In the genomic region with DNA sequence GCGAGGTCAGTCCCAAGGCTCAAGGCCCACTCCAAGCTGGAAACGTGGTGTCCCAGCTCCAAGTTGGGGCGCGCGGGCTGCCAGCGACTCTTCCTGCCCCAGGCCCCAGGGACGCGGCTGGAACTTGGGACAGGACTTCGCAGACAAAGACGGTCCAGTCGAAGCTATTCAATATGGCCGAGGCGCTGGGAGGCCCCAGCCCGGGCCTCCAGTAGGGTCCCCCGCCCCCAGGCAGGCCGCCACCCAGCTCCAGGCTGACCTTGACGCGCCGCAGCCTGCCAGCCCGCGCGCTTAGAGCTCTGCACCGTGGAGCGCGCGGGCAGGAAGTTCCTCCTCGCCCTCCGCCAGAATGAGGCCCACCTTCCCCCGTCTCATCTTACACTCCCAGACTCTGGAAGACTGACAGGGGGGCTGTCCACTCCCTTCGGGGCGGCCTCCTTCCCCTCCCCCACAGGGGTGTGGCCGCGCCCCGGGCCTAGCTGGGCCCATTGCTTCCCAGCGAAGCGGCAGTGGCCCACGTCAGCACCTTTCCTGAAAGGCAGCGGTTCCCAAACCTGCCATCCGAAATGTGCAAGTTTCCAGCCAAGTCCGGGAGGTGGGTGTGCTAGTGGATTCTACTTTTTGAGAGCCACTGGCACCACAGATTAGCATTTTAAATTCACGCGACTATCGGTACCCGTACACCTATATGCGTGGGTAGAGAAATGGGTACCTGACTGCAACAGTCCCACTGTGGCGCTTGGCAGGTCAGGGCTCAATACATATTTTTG, we compare ENCODE assay signal across 8 cellular contexts. TPM values are rescaled to one million over a fixed set of nuclear protein-coding genes. Genes with fewer than 3 reads are reported as not detected.
A peak's percentile ranks its signal among the peaks of the same experiment; 100 is the strongest.
DNase-seq lines count a peak whose midpoint lies in the region; ATAC-seq and TF ChIP-seq lines count a peak whose summit lies in the region.
"Had no signal": no experiment of that assay in that cellular context is flagged by ENCODE, and none has a peak within 500 bp of the region (broad histone marks: within the 10 kb centered on the region; RNA-seq: fewer than 3 reads in every experiment).

A gene with protein sequence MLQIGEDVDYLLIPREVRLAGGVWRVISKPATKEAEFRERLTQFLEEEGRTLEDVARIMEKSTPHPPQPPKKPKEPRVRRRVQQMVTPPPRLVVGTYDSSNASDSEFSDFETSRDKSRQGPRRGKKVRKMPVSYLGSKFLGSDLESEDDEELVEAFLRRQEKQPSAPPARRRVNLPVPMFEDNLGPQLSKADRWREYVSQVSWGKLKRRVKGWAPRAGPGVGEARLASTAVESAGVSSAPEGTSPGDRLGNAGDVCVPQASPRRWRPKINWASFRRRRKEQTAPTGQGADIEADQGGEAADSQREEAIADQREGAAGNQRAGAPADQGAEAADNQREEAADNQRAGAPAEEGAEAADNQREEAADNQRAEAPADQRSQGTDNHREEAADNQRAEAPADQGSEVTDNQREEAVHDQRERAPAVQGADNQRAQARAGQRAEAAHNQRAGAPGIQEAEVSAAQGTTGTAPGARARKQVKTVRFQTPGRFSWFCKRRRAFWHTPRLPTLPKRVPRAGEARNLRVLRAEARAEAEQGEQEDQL (minus strand): TSS at position 303 of the 770 bp plus-strand sequence. CDS start 754 bp downstream, outside the sequence.

- peaks cover 10% of the 10 kb centered on the region for H3K4me1 Mint-ChIP-seq in activated naive CD8-positive, alpha-beta T cell treated with anti-CD3 and anti-CD28 coated beads, Interleukin-2, amount 50 U/mL, for 24 hours

- no peaks in the 10 kb centered on the region for H3K36me3 ChIP-seq in endocrine pancreas (ENCODE audit: control insufficient read depth, insufficient read depth, low read length)
- H3K36me3 ChIP-seq in lung (ENCODE audit: control insufficient read depth in 2 of 2, insufficient read depth in 2 of 2, low read length in 2 of 2): no peaks in the 10 kb centered on the region
- no peaks in the 10 kb centered on the region for H3K36me3 ChIP-seq in urinary bladder (ENCODE audit: insufficient read depth)

- DNase-seq in NCI-H2171 (lab: John Stamatoyannopoulos, UW) (peak; percentile 91), lung (ENCODE audit: low spot score) (peak; percentile 77)
- DNase-seq in stimulated activated CD4-positive, alpha-beta T cell treated with anti-CD3 and anti-CD28 coated beads, Interleukin-4, amount 100 ng/mL, for 4 hours: no peak
- no peak for DNase-seq in activated naive CD8-positive, alpha-beta T cell treated with anti-CD3 and anti-CD28 coated beads, Interleukin-2, amount 50 U/mL, for 24 hours

- H3K9me3 ChIP-seq in endocrine pancreas (ENCODE audit: control insufficient read depth, low read length) (no peaks in the 10 kb centered on the region), lung (ENCODE audit: control insufficient read depth in 2 of 2, insufficient read depth in 1 of 2, low read length in 1 of 2) (no peaks in the 10 kb centered on the region)

- no peak for TF ChIP-seq CTCF in lung (IDR thresholded peaks at IDR 0.05; ENCODE audit: control extremely low read depth, extremely low read depth)

- H3K27me3 ChIP-seq in endocrine pancreas (ENCODE audit: control insufficient read depth, insufficient read depth, low read length) (no peaks in the 10 kb centered on the region), lung (ENCODE audit: control insufficient read depth, insufficient read depth) (no peaks in the 10 kb centered on the region)

- H3K36me3 Mint-ChIP-seq in activated naive CD8-positive, alpha-beta T cell treated with anti-CD3 and anti-CD28 coated beads, Interleukin-2, amount 50 U/mL, for 24 hours (ENCODE audit: low read depth): no peaks in the 10 kb centered on the region

- H3K9me3 Mint-ChIP-seq in activated naive CD8-positive, alpha-beta T cell treated with anti-CD3 and anti-CD28 coated beads, Interleukin-2, amount 50 U/mL, for 24 hours: no peaks in the 10 kb centered on the region

- H3K27ac ChIP-seq in lung (ENCODE audit: low read depth in 1 of 2, low read length in 1 of 2): peak within 1 kb of the TSS; percentile 1 to 63
- no peak within 1 kb of the TSS for H3K27ac ChIP-seq in urinary bladder (ENCODE audit: low read depth)

- H3K27ac Mint-ChIP-seq in activated naive CD8-positive, alpha-beta T cell treated with anti-CD3 and anti-CD28 coated beads, Interleukin-2, amount 50 U/mL, for 24 hours: no peak within 1 kb of the TSS

- peaks cover 78% of the 10 kb centered on the region for H3K27me3 Mint-ChIP-seq in activated naive CD8-positive, alpha-beta T cell treated with anti-CD3 and anti-CD28 coated beads, Interleukin-2, amount 50 U/mL, for 24 hours

- H3K4me3 ChIP-seq in endocrine pancreas (ENCODE audit: control insufficient read depth, insufficient read depth, low read length) (peak within 1 kb of the TSS; percentile 15), lung (peak within 1 kb of the TSS; percentile 10), urinary bladder (ENCODE audit: low read depth, low read length) (peak within 1 kb of the TSS; percentile 48)

- peak within 1 kb of the TSS; percentile 68 for H3K9ac ChIP-seq in endocrine pancreas (ENCODE audit: control insufficient read depth, insufficient read depth, low read length)

- H3K4me1 ChIP-seq in endocrine pancreas (ENCODE audit: control insufficient read depth, insufficient read depth, low read length) (no peaks in the 10 kb centered on the region), lung (ENCODE audit: control insufficient read depth in 2 of 2, insufficient read depth in 2 of 2, low read length in 2 of 2) (peaks cover 0 to 4% of the 10 kb centered on the region in 2 donors), urinary bladder (ENCODE audit: insufficient read depth) (no peaks in the 10 kb centered on the region)

- ATAC-seq in lung (ENCODE audit: insufficient read depth, low FRiP score) (peak; percentile 69), HG03571 (IDR thresholded peaks at IDR 0.05; ENCODE audit: unreplicated experiment) (no peak)
- no peak for ATAC-seq in activated naive CD8-positive, alpha-beta T cell treated with anti-CD3 and anti-CD28 coated beads, Interleukin-2, amount 50 U/mL, for 24 hours

- H3K4me3 Mint-ChIP-seq in activated naive CD8-positive, alpha-beta T cell treated with anti-CD3 and anti-CD28 coated beads, Interleukin-2, amount 50 U/mL, for 24 hours: no peak within 1 kb of the TSS

- WGBS in lung, 2 donors: 13 to 16% methylated on average over 43 to 46 of the region's 46 CpGs
- WGBS in urinary bladder: 11% methylated on average over 46 of the region's 46 CpGs

RNA-seq across cellular contexts. Expression of the gene that starts here (rescaled TPM):
- total RNA-seq in lung (10 to 100 TPM; 19.7 to 45.7 TPM), urinary bladder (42.6 TPM)
- polyA plus RNA-seq in lung (1 to 10 TPM; 3.9 to 6.2 TPM), urinary bladder (20.4 TPM)
- total RNA-seq: SK-MEL-5 had no signal

Comparison
In these comparisons a context has a peak if more than half of its experiments do, and no peak if none do; other contexts are left out.
1. DNase-seq: peak in NCI-H2171 (single experiment) and lung (single experiment); none in stimulated activated CD4-positive, alpha-beta T cell treated with anti-CD3 and anti-CD28 coated beads, Interleukin-4, amount 100 ng/mL, for 4 hours (0 of 2) and activated naive CD8-positive, alpha-beta T cell treated with anti-CD3 and anti-CD28 coated beads, Interleukin-2, amount 50 U/mL, for 24 hours (single experiment).
2. Peak in every context shown above with its lines, with median percentiles within 50 percentile points of each other: H3K4me3 ChIP-seq.